In genomic region chr1:67817319-67817718, GRCh38 we compare ENCODE assay signal across 11 cellular contexts.
"Had no signal": no experiment of that assay in that cellular context is flagged by ENCODE, and none has a peak within 500 bp of the region (broad histone marks: within the 10 kb centered on the region; RNA-seq: fewer than 3 reads in every experiment).

No MANE protein-coding gene starts in this region.

- ATAC-seq: upper lobe of right lung had no signal

- H3K4me3 ChIP-seq: adrenal gland, upper lobe of right lung had no signal

- H3K36me3 ChIP-seq: adrenal gland, upper lobe of right lung had no signal

- H3K27me3 ChIP-seq: adrenal gland, upper lobe of right lung had no signal

- H3K27ac ChIP-seq: adrenal gland, upper lobe of right lung had no signal

- H3K9me3 ChIP-seq: adrenal gland, upper lobe of right lung had no signal

- DNase-seq: activated CD4-positive, alpha-beta T cell treated with anti-CD3 and anti-CD28 coated beads, Interleukin-2, amount 50 U/mL, for 4 hours; activated CD4-positive, CD25-positive, alpha-beta regulatory T cell treated with anti-CD3 and anti-CD28 coated beads, Interleukin-2, amount 50 U/mL, for 72 hours; activated naive CD4-positive, alpha-beta T cell treated with anti-CD3 and anti-CD28 coated beads, Interleukin-2, amount 50 U/mL, for 16 hours; activated T-cell treated with anti-CD3 and anti-CD28 coated beads, Interleukin-2, amount 50 U/mL, for 1 hour; adrenal gland; caudate nucleus; erythroblast; nephron progenitor cell; stimulated activated CD4-positive, alpha-beta T cell treated with anti-CD3 and anti-CD28 coated beads, Interleukin-4, amount 100 ng/mL, for 4 hours; T-helper 9 cell; upper lobe of right lung had no signal
